8 cellular contexts compared by ENCODE assay signal in the genomic region with DNA sequence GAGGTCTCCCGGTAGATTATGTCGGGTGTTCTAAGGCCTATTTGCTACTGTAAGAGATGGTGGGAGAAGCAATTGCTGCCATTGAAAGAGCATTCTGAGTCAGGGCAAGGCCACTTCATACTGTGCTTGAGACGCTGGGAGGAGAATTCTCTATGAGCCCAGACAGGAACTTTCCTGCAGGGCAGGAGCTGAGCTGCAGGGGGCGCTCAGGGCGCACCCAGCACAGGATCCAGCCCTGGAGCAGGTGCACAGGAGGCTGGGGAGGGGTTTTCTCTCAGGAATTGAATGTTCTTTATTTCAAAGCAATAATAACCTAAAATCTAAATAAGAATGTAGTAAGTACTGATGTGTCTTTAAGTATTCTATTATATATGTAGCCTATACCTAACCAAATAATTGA.
A peak's percentile ranks its signal among the peaks of the same experiment; 100 is the strongest.
DNase-seq lines count a peak whose midpoint lies in the region; ATAC-seq, FAIRE-seq and TF ChIP-seq lines count a peak whose summit lies in the region.
"Not testable (repeated sequence)": the region's sequence is repeated elsewhere in the genome, so short reads cannot be mapped to it uniquely, and the experiment has no call there.

No MANE protein-coding gene starts in this region.

- not testable (repeated sequence) for TF ChIP-seq CTCF in A549 (IDR thresholded peaks at IDR 0.05); Panc1 (IDR thresholded peaks at IDR 0.05)
- peak; percentile 3 for TF ChIP-seq CTCF in fibroblast of villous mesenchyme (IDR thresholded peaks at IDR 0.05; ENCODE audit: insufficient read depth, low read depth, low read length)
- peak; percentile 45 for TF ChIP-seq CTCF in natural killer cell (IDR thresholded peaks at IDR 0.05)

- H3K4me1 ChIP-seq in A549; Panc1 (ENCODE audit: control insufficient read depth, insufficient read depth, low read length): not testable (repeated sequence)

- H3K4me3 Mint-ChIP-seq in natural killer cell = not testable (repeated sequence)

- not testable (repeated sequence) for TF ChIP-seq EP300 in A549 (IDR thresholded peaks at IDR 0.05)

- H3K4me1 Mint-ChIP-seq in natural killer cell = not testable (repeated sequence)

- H3K27me3 Mint-ChIP-seq in natural killer cell (ENCODE audit: low read depth in 2 of 2) = not testable (repeated sequence)

- H3K27me3 ChIP-seq in Panc1 (ENCODE audit: control insufficient read depth, insufficient read depth, low read length) = not testable (repeated sequence)

- peak; percentile 87 to 94 for ATAC-seq in A549
- ATAC-seq in GM18909 (IDR thresholded peaks at IDR 0.05; ENCODE audit: poor library complexity, unreplicated experiment) = peak; percentile 74
- ATAC-seq in GM21723 (IDR thresholded peaks at IDR 0.05; ENCODE audit: unreplicated experiment) = peak; percentile 93
- ATAC-seq in HG03066 (IDR thresholded peaks at IDR 0.05; ENCODE audit: low read depth, unreplicated experiment) = peak; percentile 62
- peak; percentile 91 for ATAC-seq in Panc1
- ATAC-seq in natural killer cell = peak; percentile 76 to 83 (median 82)

- H3K27ac ChIP-seq in A549; Panc1 (ENCODE audit: low read length): not testable (repeated sequence)

- TF ChIP-seq RAD21 in A549 (conservative IDR thresholded peaks at IDR 0.05 in 1 of 2, IDR thresholded peaks at IDR 0.05 in 1 of 2) = not testable (repeated sequence)

- 2% methylated on average over 2 of the region's 5 CpGs for WGBS in A549 (ENCODE audit: missing lambda C conversion rate)

- FAIRE-seq in A549 (lab: Jason Lieb, UNC) = not testable (repeated sequence)

- intact Hi-C loops in Panc1 (cut with micrococcal nuclease; ENCODE audit: unreplicated experiment); natural killer cell (cut with micrococcal nuclease): not testable (repeated sequence)

- CTCF ChIA-PET in A549 (lab: Yijun Ruan, JAX); Panc1 (lab: Charles Lee): not testable (repeated sequence)

- not testable (repeated sequence) for DNase-seq in A549 (ENCODE audit: low read depth in 1 of 2, low spot score in 1 of 2); Panc1 (ENCODE audit: low read depth, low spot score); fibroblast of villous mesenchyme (ENCODE audit: low read depth)
- peak; percentile 4 for DNase-seq in activated T-cell treated with anti-CD3 and anti-CD28 coated beads for 48 hours (ENCODE audit: low read depth)
- peak; percentile 34 for DNase-seq in natural killer cell

- POLR2A ChIA-PET in A549 (lab: Yijun Ruan, JAX); Panc1 (lab: Charles Lee): not testable (repeated sequence)

- not testable (repeated sequence) for H3K9me3 ChIP-seq in A549; Panc1 (ENCODE audit: control insufficient read depth, insufficient read depth, low read depth, low read length)

- not testable (repeated sequence) for TF ChIP-seq POLR2A in A549 (IDR thresholded peaks at IDR 0.05; ENCODE audit: low read length)

- not testable (repeated sequence) for H3K4me3 ChIP-seq in A549; Panc1 (ENCODE audit: low read depth in 2 of 2, low read length in 2 of 2); fibroblast of villous mesenchyme (ENCODE audit: low read depth, low read length)

- H3K27ac Mint-ChIP-seq in natural killer cell = not testable (repeated sequence)

- not testable (repeated sequence) for H3K36me3 ChIP-seq in Panc1 (ENCODE audit: control insufficient read depth, insufficient read depth, low read length)

- not testable (repeated sequence) for H3K4me2 ChIP-seq in A549

- not testable (repeated sequence) for BruUV-seq in Panc1 (replicated peaks; lab: Mats Ljungman, UMichigan)

- H3K36me3 Mint-ChIP-seq in natural killer cell = not testable (repeated sequence)

- not testable (repeated sequence) for H3K9me3 Mint-ChIP-seq in natural killer cell

- in situ Hi-C loops in Panc1 (cut with HindIII; ENCODE audit: low pct_unique_long_range_greater_than_20kb, low sequenced_read_pairs) = not testable (repeated sequence)
